1 cellular context compared by ENCODE assay signal in genomic region chr5:30498972-30499371, GRCh38.
TF ChIP-seq lines count a peak whose summit lies in the region.

No MANE protein-coding gene starts in this region.

TF ChIP-seq in H1, 55 proteins besides CTCF, POLR2A, EP300 and RAD21 (continued from another document):
- TF ChIP-seq SAP30 (IDR thresholded peaks at IDR 0.05; ENCODE audit: insufficient read depth, insufficient replicate concordance, low read length) = no peak
- TF ChIP-seq SIRT6 (IDR thresholded peaks at IDR 0.05; ENCODE audit: low read length) = no peak
- no peak for TF ChIP-seq SRF (IDR thresholded peaks at IDR 0.05; ENCODE audit: low read depth, low read length)
- no peak for TF ChIP-seq TCF12 (IDR thresholded peaks at IDR 0.05; ENCODE audit: low read depth, low read length)
- TF ChIP-seq SIX5 (IDR thresholded peaks at IDR 0.05; ENCODE audit: low read depth, low read length) = no peak
- TF ChIP-seq ZNF274 (IDR thresholded peaks at IDR 0.05; ENCODE audit: borderline replicate concordance, extremely low read depth, low read length) = no peak
- no peak for TF ChIP-seq ATF3 (IDR thresholded peaks at IDR 0.05; ENCODE audit: insufficient read depth, low read depth, low read length)
- TF ChIP-seq JUND (IDR thresholded peaks at IDR 0.05; ENCODE audit: low read length) = no peak
- no peak for TF ChIP-seq BCL11A (IDR thresholded peaks at IDR 0.05; ENCODE audit: low read depth in 2 of 2, low read length in 2 of 2)
- no peak for TF ChIP-seq ATF2 (IDR thresholded peaks at IDR 0.05; ENCODE audit: low read length)
- no peak for TF ChIP-seq RBBP5 (IDR thresholded peaks at IDR 0.05; ENCODE audit: borderline replicate concordance, low read depth, low read length)
- TF ChIP-seq BACH1 (IDR thresholded peaks at IDR 0.05; ENCODE audit: low read length) = no peak
- no peak for TF ChIP-seq CHD7 (IDR thresholded peaks at IDR 0.05; ENCODE audit: insufficient replicate concordance, low read length)
- TF ChIP-seq JUN (IDR thresholded peaks at IDR 0.05; ENCODE audit: low read depth, low read length) = no peak
- no peak for TF ChIP-seq CEBPB (IDR thresholded peaks at IDR 0.05; ENCODE audit: low read depth, low read length)
- no peak for TF ChIP-seq E2F6 (IDR thresholded peaks at IDR 0.05)
- TF ChIP-seq CBX5 (IDR thresholded peaks at IDR 0.05; ENCODE audit: low read depth, low read length) = no peak
- TF ChIP-seq KDM5A (IDR thresholded peaks at IDR 0.05; ENCODE audit: low read length) = no peak
